Comparison of ENCODE assay signal across 9 cellular contexts in the genomic region with DNA sequence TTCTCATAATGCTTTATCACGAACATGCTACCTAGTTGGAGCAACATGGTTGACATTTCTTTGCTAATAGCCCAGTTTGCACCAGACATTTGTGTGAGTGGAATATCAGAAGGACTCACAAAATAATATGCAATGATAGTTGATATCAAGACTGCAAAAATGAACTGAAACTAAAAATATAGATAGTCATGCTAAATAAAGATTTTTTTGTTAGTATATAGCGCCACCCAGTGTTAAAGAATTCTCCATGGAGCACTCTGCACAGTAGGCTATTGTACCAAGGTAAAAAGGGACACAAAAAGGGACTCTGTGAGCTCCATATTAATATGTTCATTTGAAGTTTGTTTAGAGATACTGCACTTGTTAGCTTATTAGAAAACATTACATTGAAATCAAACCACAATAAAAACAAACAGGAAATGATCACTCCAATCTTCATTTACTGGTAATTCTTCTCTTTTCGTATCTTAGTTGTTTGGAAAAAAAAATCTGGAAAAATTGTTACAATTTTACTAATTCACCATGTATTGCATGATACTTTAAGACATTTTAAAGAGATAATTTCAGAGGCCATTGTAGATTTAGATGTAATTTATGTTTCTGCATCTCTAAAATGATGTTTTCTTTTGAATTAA.
DNase-seq lines count a peak whose midpoint lies in the region; ATAC-seq, FAIRE-seq and TF ChIP-seq lines count a peak whose summit lies in the region.
"Had no signal": no experiment of that assay in that cellular context is flagged by ENCODE, and none has a peak within 500 bp of the region (broad histone marks: within the 10 kb centered on the region; RNA-seq: fewer than 3 reads in every experiment).

No MANE protein-coding gene starts in this region.

- H3K4me1 ChIP-seq in PC-3 (ENCODE audit: insufficient read depth, low read length): peaks cover 23% of the 10 kb centered on the region

- H3K27ac Mint-ChIP-seq in osteocyte (ENCODE audit: unreplicated experiment): no peak overlapping the region
- H3K27ac Mint-ChIP-seq: dendritic cell treated with granulocyte-macrophage colony-stimulating factor and Interleukin-4, amounts not matched to agents 40 ng/mL and 50 ng/mL, for 4 days had no signal

- no peaks in the 10 kb centered on the region for H3K79me2 ChIP-seq in PC-3 (ENCODE audit: low read length)

- H3K27me3 Mint-ChIP-seq in osteocyte (ENCODE audit: unreplicated experiment): peaks cover 5% of the 10 kb centered on the region
- H3K27me3 Mint-ChIP-seq: dendritic cell treated with granulocyte-macrophage colony-stimulating factor and Interleukin-4, amounts not matched to agents 40 ng/mL and 50 ng/mL, for 4 days had no signal

- no TSS peak for BruUV-seq in PC-3 (replicated peaks; lab: Mats Ljungman, UMichigan)

- no peaks in the 10 kb centered on the region for H3K9me2 ChIP-seq in PC-3 (replicated peaks; ENCODE audit: low read length)

- H3K9me3 ChIP-seq in PC-3 (ENCODE audit: low read length): no peaks in the 10 kb centered on the region

- H4K20me1 ChIP-seq in PC-3 (ENCODE audit: low read length): no peaks in the 10 kb centered on the region

- POLR2A ChIA-PET in PC-3 (lab: Charles Lee; ENCODE audit: unreplicated experiment): interaction anchor here (0.7 kb wide), 1 partner anchor 490 kb away, joined by 5 read pairs; no protein-coding TSS in a partner anchor

- H3K36me3 ChIP-seq in PC-3 (ENCODE audit: low read depth, low read length): no peaks in the 10 kb centered on the region

- CTCF ChIA-PET in PC-3 (lab: Charles Lee): interaction anchor here (0.6 to 1.2 kb wide), 3 partner anchors 466 to 1643 kb away, joined by 3 read pairs; no protein-coding TSS in a partner anchor

- intact Hi-C loops in PC-3 (cut with micrococcal nuclease): loop anchor here (1.0 to 5.0 kb wide), 8 partner anchors 62 to 969 kb away; no protein-coding TSS in a partner anchor

- peak overlapping the region; percentile 48 for H3K9ac ChIP-seq in PC-3 (ENCODE audit: low read length)

- H3K4me1 Mint-ChIP-seq in osteocyte (ENCODE audit: unreplicated experiment): peaks cover 5% of the 10 kb centered on the region

- peak overlapping the region; percentile 64 for H3K4me3 ChIP-seq in PC-3 (ENCODE audit: low read length)
- H3K4me3 ChIP-seq in epithelial cell of esophagus (ENCODE audit: low read length): no peak overlapping the region

- H3K27ac ChIP-seq in PC-3 (ENCODE audit: low read length): no peak overlapping the region

- H3K27me3 ChIP-seq in PC-3 (ENCODE audit: low read length): no peaks in the 10 kb centered on the region

- FAIRE-seq in D721Med (lab: Jason Lieb, UNC): peak; percentile 84

- no peaks in the 10 kb centered on the region for H3K9me3 Mint-ChIP-seq in osteocyte (ENCODE audit: unreplicated experiment)
- H3K9me3 Mint-ChIP-seq: dendritic cell treated with granulocyte-macrophage colony-stimulating factor and Interleukin-4, amounts not matched to agents 40 ng/mL and 50 ng/mL, for 4 days had no signal

- peak overlapping the region; percentile 77 for H3K4me2 ChIP-seq in PC-3 (ENCODE audit: low read length)

- ATAC-seq in PC-3 (peak; percentile 67), GM18873 (IDR thresholded peaks at IDR 0.05; ENCODE audit: low FRiP score, unreplicated experiment) (no peak)
- ATAC-seq in activated CD4-positive, CD25-positive, alpha-beta regulatory T cell treated with anti-CD3 and anti-CD28 coated beads, Interleukin-2, amount 50 U/mL, for 24 hours: no peak

- peak overlapping the region; percentile 75 for H2AFZ ChIP-seq in PC-3 (ENCODE audit: low read length)

- H3K4me3 Mint-ChIP-seq in osteocyte (ENCODE audit: unreplicated experiment): peak overlapping the region; percentile 65
- H3K4me3 Mint-ChIP-seq: dendritic cell treated with granulocyte-macrophage colony-stimulating factor and Interleukin-4, amounts not matched to agents 40 ng/mL and 50 ng/mL, for 4 days had no signal

- DNase-seq in D721Med (ENCODE audit: insufficient read length, low spot score) (no peak), HS-27A (ENCODE audit: low read depth) (peak; percentile 11), PC-3 (peak; percentile 91), epithelial cell of esophagus (ENCODE audit: low read depth) (peak; percentile 39), osteocyte (ENCODE audit: extremely low spot score, unreplicated experiment) (no peak), NK-92 (lab: John Stamatoyannopoulos, UW; ENCODE audit: unreplicated experiment) (no peak)

- TF ChIP-seq CTCF in D721Med (IDR thresholded peaks at IDR 0.05; ENCODE audit: insufficient read depth, missing control alignments) (peak; percentile 70), PC-3 (conservative IDR thresholded peaks at IDR 0.05; ENCODE audit: low read depth, low read length) (peak; percentile 93), epithelial cell of esophagus (IDR thresholded peaks at IDR 0.05; ENCODE audit: insufficient read depth, low read depth, low read length, missing control alignments) (peak; percentile 57), osteocyte (IDR thresholded peaks at IDR 0.05) (peak; percentile 79)

- H3F3A ChIP-seq in PC-3 (ENCODE audit: low read length, unreplicated experiment): no peaks in the 10 kb centered on the region

- no peaks in the 10 kb centered on the region for H3K36me3 Mint-ChIP-seq in osteocyte (ENCODE audit: unreplicated experiment)

Comparison
In these comparisons a context has a peak if more than half of its experiments do, and no peak if none do; other contexts are left out.
1. DNase-seq: peak in HS-27A (single experiment), PC-3 (single experiment) and epithelial cell of esophagus (single experiment); none in D721Med (single experiment), osteocyte (single experiment) and NK-92 (single experiment).
2. Peak in every context shown above with its lines, with median percentiles within 50 percentile points of each other: CTCF ChIP-seq.